1 cellular context compared by ENCODE assay signal in the genomic region with DNA sequence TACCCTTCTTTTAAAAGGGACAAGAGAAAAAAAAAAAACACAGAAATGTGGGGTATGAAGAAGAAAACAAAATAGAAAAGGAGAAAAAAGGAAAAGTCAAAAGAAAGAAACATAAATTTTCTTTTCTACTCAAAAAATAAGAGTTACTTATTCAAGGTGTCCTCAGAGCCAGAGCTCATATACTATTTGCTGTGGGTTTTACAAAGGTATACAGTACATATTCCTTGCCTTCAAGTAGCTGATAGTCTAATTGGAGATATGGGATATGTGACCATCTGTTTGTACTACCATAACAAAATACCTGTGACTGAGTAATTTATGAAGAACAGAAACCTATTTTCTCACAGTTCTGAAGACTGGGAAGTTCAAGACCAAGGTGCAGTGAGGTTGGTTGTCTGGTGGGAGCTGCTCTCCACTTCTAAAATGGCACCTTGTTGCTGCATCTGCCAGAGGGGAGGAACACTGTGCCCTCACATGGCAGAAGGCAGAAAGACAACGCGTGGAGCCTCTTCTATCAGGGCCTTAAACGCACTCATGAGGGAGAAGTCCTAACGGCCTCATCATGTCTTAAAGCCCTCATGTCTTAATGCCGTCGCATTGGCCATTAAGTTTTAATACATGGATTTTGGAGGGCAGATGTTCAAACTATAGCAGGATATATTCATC.
TF ChIP-seq lines count a peak whose summit lies in the region.

No MANE protein-coding gene starts in this region.

TF ChIP-seq in HepG2, 621 proteins besides CTCF, POLR2A, EP300 and RAD21:
- TF ChIP-seq ZBTB33 (CRISPR knock-in tag; IDR thresholded peaks at IDR 0.05): peak; percentile 46; the same call in 1 of the 2 replicates
- no peak for TF ChIP-seq ZNF619 (CRISPR knock-in tag; IDR thresholded peaks at IDR 0.05)
- peak; percentile 20 for TF ChIP-seq YY1 (IDR thresholded peaks at IDR 0.05; ENCODE audit: insufficient read depth, insufficient replicate concordance, low read depth, low read length)
- TF ChIP-seq, protein P1, sequence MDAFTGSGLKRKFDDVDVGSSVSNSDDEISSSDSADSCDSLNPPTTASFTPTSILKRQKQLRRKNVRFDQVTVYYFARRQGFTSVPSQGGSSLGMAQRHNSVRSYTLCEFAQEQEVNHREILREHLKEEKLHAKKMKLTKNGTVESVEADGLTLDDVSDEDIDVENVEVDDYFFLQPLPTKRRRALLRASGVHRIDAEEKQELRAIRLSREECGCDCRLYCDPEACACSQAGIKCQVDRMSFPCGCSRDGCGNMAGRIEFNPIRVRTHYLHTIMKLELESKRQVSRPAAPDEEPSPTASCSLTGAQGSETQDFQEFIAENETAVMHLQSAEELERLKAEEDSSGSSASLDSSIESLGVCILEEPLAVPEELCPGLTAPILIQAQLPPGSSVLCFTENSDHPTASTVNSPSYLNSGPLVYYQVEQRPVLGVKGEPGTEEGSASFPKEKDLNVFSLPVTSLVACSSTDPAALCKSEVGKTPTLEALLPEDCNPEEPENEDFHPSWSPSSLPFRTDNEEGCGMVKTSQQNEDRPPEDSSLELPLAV (CRISPR knock-in tag; conservative IDR thresholded peaks at IDR 0.05; ENCODE audit: low read depth): no peak
- no peak for TF ChIP-seq ZSCAN9 (CRISPR knock-in tag; IDR thresholded peaks at IDR 0.05; ENCODE audit: borderline replicate concordance)
- TF ChIP-seq STAG1 (CRISPR knock-in tag; IDR thresholded peaks at IDR 0.05): peak; percentile 50
TF ChIP-seq in HepG2: peak in this region for 3.
